ENCODE assay signal across 27 cellular contexts in the genomic region with DNA sequence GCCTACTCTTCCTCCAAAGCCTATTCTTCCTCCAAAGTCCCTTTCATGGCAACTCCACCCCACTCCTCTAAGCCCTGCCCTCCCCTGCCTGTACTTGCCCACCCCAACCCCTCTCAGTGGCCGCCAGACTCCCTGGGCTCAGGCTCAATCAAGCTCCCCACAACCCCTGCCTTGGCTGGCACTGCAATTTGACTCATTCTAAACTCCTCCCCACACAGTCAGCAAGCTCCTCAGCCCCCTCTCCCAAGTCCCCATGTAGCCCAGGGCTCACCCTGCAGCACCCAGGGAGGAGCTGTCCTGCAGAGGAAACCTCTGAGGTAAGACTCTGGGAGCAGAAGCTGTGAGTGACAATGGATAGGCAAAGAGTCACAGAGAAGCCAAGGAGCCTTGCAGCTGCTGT. TPM values are rescaled to one million over a fixed set of nuclear protein-coding genes. Genes with fewer than 3 reads are reported as not detected.
DNase-seq lines count a peak whose midpoint lies in the region; ATAC-seq, FAIRE-seq and TF ChIP-seq lines count a peak whose summit lies in the region.
"Had no signal": no experiment of that assay in that cellular context is flagged by ENCODE, and none has a peak within 500 bp of the region (broad histone marks: within the 10 kb centered on the region; RNA-seq: fewer than 3 reads in every experiment).

No MANE protein-coding gene starts in this region.

- peaks cover 4% of the 10 kb centered on the region for H3K9me1 ChIP-seq in keratinocyte (ENCODE audit: control insufficient read depth, extremely low read depth, insufficient read depth, low read length)

- no peaks in the 10 kb centered on the region for H3K4me1 ChIP-seq in HEK293 (ENCODE audit: control insufficient read depth, insufficient read depth, low read length)
- H3K4me1 ChIP-seq in keratinocyte (ENCODE audit: control insufficient read depth, extremely low read depth, insufficient read depth, low read length) = peaks cover 59% of the 10 kb centered on the region
- H3K4me1 ChIP-seq: BLaER1 had no signal

- dilution Hi-C loops in keratinocyte (cut with MboI; ENCODE audit: extremely low pct_ligation_motif_present, low sequenced_read_pairs) = no loop called here

- CTCF ChIA-PET in HEK293 (lab: Yijun Ruan, JAX) = interaction anchor here (1.0 to 1.2 kb wide), 2 partner anchors 13 to 25 kb away, joined by 3 to 7 read pairs; no protein-coding TSS in a partner anchor

- POLR2A ChIA-PET in HEK293 (lab: Yijun Ruan, JAX) = interaction anchor here (0.9 kb wide), 1 partner anchor 59 kb away, joined by 3 read pairs; a partner anchor contains a TSS

- H3K27ac Mint-ChIP-seq in T-helper 17 cell = peak overlapping the region; percentile 74
- H3K27ac Mint-ChIP-seq in HFFc6 = no peak overlapping the region
- no peak overlapping the region for H3K27ac Mint-ChIP-seq in activated T-cell treated with anti-CD3 and anti-CD28 coated beads, Interleukin-2, amount 50 U/mL, for 72 hours
- H3K27ac Mint-ChIP-seq: CD4-positive, alpha-beta T cell had no signal

- H3K4me3 Mint-ChIP-seq in T-helper 17 cell (no peak overlapping the region), HFFc6 (no peak overlapping the region)
- no peak overlapping the region for H3K4me3 Mint-ChIP-seq in activated T-cell treated with anti-CD3 and anti-CD28 coated beads, Interleukin-2, amount 50 U/mL, for 72 hours
- H3K4me3 Mint-ChIP-seq: CD4-positive, alpha-beta T cell had no signal

- H3K79me2 ChIP-seq in keratinocyte (ENCODE audit: control insufficient read depth, insufficient read depth, low read length) = no peaks in the 10 kb centered on the region

- H3K9me3 ChIP-seq in HEK293 (ENCODE audit: control insufficient read depth, insufficient read depth, low read depth, low read length) = no peaks in the 10 kb centered on the region
- H3K9me3 ChIP-seq in T-helper 17 cell (ENCODE audit: control insufficient read depth, low read length, poor library complexity, severe bottlenecking) = no peaks in the 10 kb centered on the region
- no peaks in the 10 kb centered on the region for H3K9me3 ChIP-seq in keratinocyte (ENCODE audit: control insufficient read depth, low read depth, low read length)
- H3K9me3 ChIP-seq: BLaER1, SK-N-SH had no signal

- FAIRE-seq in keratinocyte (lab: Jason Lieb, UNC) = peak; percentile 63
- FAIRE-seq: A204.1, D721Med, GM12878, HepG2, RCC 7860 had no signal

- no peaks in the 10 kb centered on the region for H4K20me1 ChIP-seq in keratinocyte (ENCODE audit: control insufficient read depth, extremely low read depth, insufficient read depth, low read length)
- H4K20me1 ChIP-seq: BLaER1 had no signal

- DNase-seq in Daoy (ENCODE audit: low read depth) (peak; percentile 25), T-helper 17 cell (no peak), keratinocyte (ENCODE audit: low read depth, low spot score) (no peak), HFFc6 (no peak), epidermal melanocyte (ENCODE audit: insufficient read length, low spot score) (no peak)
- DNase-seq in activated T-cell treated with anti-CD3 and anti-CD28 coated beads, Interleukin-2, amount 50 U/mL, for 72 hours = no peak
- DNase-seq: CD4-positive, alpha-beta T cell; GDM1; Karpas-422; NCI-H1105 treated with DMSO at 0.1 percent for 48 hours; NCI-H1694; NCI-H2081; NCI-H2171; NCI-H226; NCI-H510A treated with DMSO at 0.1 percent for 48 hours; NCI-H774; SK-N-SH; SW 1271 had no signal

- TF ChIP-seq CTCF in HEK293 (tag by site-specific recombination; IDR thresholded peaks at IDR 0.05) = no peak
- no peak for TF ChIP-seq CTCF in keratinocyte (optimal IDR thresholded peaks at IDR 0.05 in 1 of 3, IDR thresholded peaks at IDR 0.05 in 1 of 3, conservative IDR thresholded peaks at IDR 0.05 in 1 of 3; ENCODE audit: extremely low read depth in 1 of 3, insufficient read depth in 2 of 3, low read length in 3 of 3)
- no peak for TF ChIP-seq CTCF in HFFc6 (IDR thresholded peaks at IDR 0.05)

- H3K36me3 Mint-ChIP-seq in T-helper 17 cell (ENCODE audit: low read depth) (no peaks in the 10 kb centered on the region), HFFc6 (ENCODE audit: low read depth) (no peaks in the 10 kb centered on the region; the same call in 1 of the 2 replicates)
- no peaks in the 10 kb centered on the region for H3K36me3 Mint-ChIP-seq in activated T-cell treated with anti-CD3 and anti-CD28 coated beads, Interleukin-2, amount 50 U/mL, for 72 hours (ENCODE audit: insufficient read depth in 2 of 2)

- no peak for ATAC-seq in T-helper 17 cell
- ATAC-seq in activated T-cell treated with anti-CD3 and anti-CD28 coated beads, Interleukin-2, amount 50 U/mL, for 72 hours (replicated peaks in 1 of 2) = no peak
- ATAC-seq: GM12878, HCT116, HepG2 had no signal

- H3K4me1 Mint-ChIP-seq in T-helper 17 cell (peaks cover 13% of the 10 kb centered on the region), HFFc6 (ENCODE audit: low read depth) (peaks cover 47% of the 10 kb centered on the region)
- peaks cover 7% of the 10 kb centered on the region for H3K4me1 Mint-ChIP-seq in activated T-cell treated with anti-CD3 and anti-CD28 coated beads, Interleukin-2, amount 50 U/mL, for 72 hours (ENCODE audit: low read depth)

- H3K36me3 ChIP-seq in HEK293 (ENCODE audit: control insufficient read depth in 2 of 2, insufficient read depth in 1 of 2, low read length in 2 of 2) = no peaks in the 10 kb centered on the region
- H3K36me3 ChIP-seq in keratinocyte (ENCODE audit: control insufficient read depth in 2 of 2, extremely low read depth in 1 of 2, insufficient read depth in 2 of 2, low read length in 2 of 2) = no peaks in the 10 kb centered on the region
- H3K36me3 ChIP-seq: BLaER1 had no signal

- H3K27me3 Mint-ChIP-seq in T-helper 17 cell (peaks cover 23% of the 10 kb centered on the region), HFFc6 (ENCODE audit: insufficient read depth) (peaks cover 1% of the 10 kb centered on the region)
- H3K27me3 Mint-ChIP-seq in activated T-cell treated with anti-CD3 and anti-CD28 coated beads, Interleukin-2, amount 50 U/mL, for 72 hours (ENCODE audit: low read depth) = no peaks in the 10 kb centered on the region
- H3K27me3 Mint-ChIP-seq: CD4-positive, alpha-beta T cell had no signal

- no peak overlapping the region for H3K27ac ChIP-seq in HEK293 (ENCODE audit: extremely low read depth, low read depth, low read length)
- no peak overlapping the region for H3K27ac ChIP-seq in keratinocyte (ENCODE audit: control insufficient read depth, insufficient read depth, low read length)
- H3K27ac ChIP-seq: BLaER1 had no signal

- H3K4me2 ChIP-seq in keratinocyte (ENCODE audit: control insufficient read depth, extremely low read depth, insufficient read depth, low read depth, low read length) = peak overlapping the region; percentile 11
- H3K4me2 ChIP-seq: BLaER1, SK-N-SH had no signal

- H3K4me3 ChIP-seq in HEK293 (ENCODE audit: low read depth, low read length) (no peak overlapping the region), keratinocyte (ENCODE audit: control insufficient read depth in 2 of 3, extremely low read depth in 1 of 3, insufficient read depth in 2 of 3, low read depth in 1 of 3, low read length in 3 of 3) (no peak overlapping the region)
- H3K4me3 ChIP-seq: BLaER1, GM12878 had no signal

- H3K27me3 ChIP-seq in keratinocyte (ENCODE audit: control insufficient read depth, extremely low read depth, insufficient read depth, low read length) = no peaks in the 10 kb centered on the region
- H3K27me3 ChIP-seq: BLaER1 had no signal

- no peaks in the 10 kb centered on the region for H3K9me3 Mint-ChIP-seq in HFFc6
- no peaks in the 10 kb centered on the region for H3K9me3 Mint-ChIP-seq in activated T-cell treated with anti-CD3 and anti-CD28 coated beads, Interleukin-2, amount 50 U/mL, for 72 hours
- H3K9me3 Mint-ChIP-seq: CD4-positive, alpha-beta T cell had no signal

- no peak overlapping the region for H2AFZ ChIP-seq in keratinocyte (ENCODE audit: control insufficient read depth, low read length)

- no peak overlapping the region for H3K9ac ChIP-seq in keratinocyte (ENCODE audit: control insufficient read depth, extremely low read depth, insufficient read depth, low read length)
- H3K9ac ChIP-seq: BLaER1, SK-N-SH had no signal

RNA-seq across cellular contexts. Expression of a gene that starts 3.6 kb away (rescaled TPM):
- total RNA-seq in Daoy (2014; rRNA removed; shearing (Covaris generic)) = not detected in 2 replicates
- total RNA-seq in T-helper 17 cell = not detected
- polyA plus RNA-seq in keratinocyte = 0.48 to 1.5 TPM (median 0.56 TPM) in 3 replicates
- 0.19 TPM for polyA plus RNA-seq in keratinocyte (2011; ENCODE audit: low read depth)
- polyA plus RNA-seq in keratinocyte (2011; cell fraction: cytosol; rRNA removed) = 0.72 and 1.5 TPM in 2 replicates
- polyA plus RNA-seq in keratinocyte (2011; cell fraction: nucleus; rRNA removed) = 0.14 and 0.53 TPM in 2 replicates
- 0.44 and 0.52 TPM in 2 replicates for polyA plus RNA-seq in keratinocyte (2012; ENCODE audit: low replicate concordance)
- 0.99 to 2.5 TPM (median 1.0 TPM) in 3 replicates for polyA minus RNA-seq in keratinocyte
- not detected for polyA minus RNA-seq in keratinocyte (2011; cell fraction: cytosol; rRNA and poly(A)+ RNA removed)
- polyA minus RNA-seq in keratinocyte (2011; cell fraction: nucleus; rRNA and poly(A)+ RNA removed) = not detected in 2 replicates
- total RNA-seq in HFFc6 (2021; fragmentation: NEBNext Ultra II Directional; extraction: Animal tissue kit (Norgen Biotek cat#: 25700)) = not detected
- not detected for total RNA-seq in activated T-cell treated with anti-CD3 and anti-CD28 coated beads, Interleukin-2, amount 50 U/mL, for 72 hours
- total RNA-seq: CD4-positive, alpha-beta T cell; GM12878; HepG2 had no signal
- polyA plus RNA-seq: AG04450, GM12878, HepG2, SK-N-SH had no signal

RNA-seq across cellular contexts. Expression of a gene that starts 33.9 kb away (rescaled TPM):
- total RNA-seq in Daoy (2014; rRNA removed; shearing (Covaris generic)) = 0.46 and 1.7 TPM in 2 replicates
- 1 to 10 TPM; 4.6 to 6.3 TPM for total RNA-seq in T-helper 17 cell
- polyA plus RNA-seq in keratinocyte = 0.82 to 3.0 TPM (median 2.3 TPM) in 3 replicates
- polyA plus RNA-seq in keratinocyte (2011; ENCODE audit: low read depth) = 2.4 TPM
- polyA plus RNA-seq in keratinocyte (2011; cell fraction: cytosol; rRNA removed) = 1.1 and 2.6 TPM in 2 replicates
- polyA plus RNA-seq in keratinocyte (2011; cell fraction: nucleus; rRNA removed) = 0.83 and 0.87 TPM in 2 replicates
- polyA plus RNA-seq in keratinocyte (2012; ENCODE audit: low replicate concordance) = 3.2 and 4.1 TPM in 2 replicates
- polyA minus RNA-seq in keratinocyte = 0.42 TPM in 1 of 3 replicates, not detected in the others
- not detected for polyA minus RNA-seq in keratinocyte (2011; cell fraction: cytosol; rRNA and poly(A)+ RNA removed)
- polyA minus RNA-seq in keratinocyte (2011; cell fraction: nucleus; rRNA and poly(A)+ RNA removed) = 0.39 TPM in 1 of 2 replicates, not detected in the other
- total RNA-seq in HFFc6 (2021; fragmentation: NEBNext Ultra II Directional; extraction: Animal tissue kit (Norgen Biotek cat#: 25700)) = 1 to 10 TPM in 4 of 6 experiments, under 1 TPM in 2; 0.94 to 2.5 (median 1.2) TPM
- 1 to 10 TPM; 2.0 to 2.8 TPM for total RNA-seq in activated T-cell treated with anti-CD3 and anti-CD28 coated beads, Interleukin-2, amount 50 U/mL, for 72 hours
- total RNA-seq: HepG2 had no signal
- polyA plus RNA-seq: HepG2 had no signal

RNA-seq across cellular contexts. Expression of a gene that starts 39.4 kb away (rescaled TPM):
- 0.18 and 0.63 TPM in 2 replicates for total RNA-seq in Daoy (2014; rRNA removed; shearing (Covaris generic))
- total RNA-seq in T-helper 17 cell = under 1 TPM in 1 of 2 donors, not detected in 1; 0.44 TPM
- not detected in 3 replicates for polyA plus RNA-seq in keratinocyte
- not detected for polyA plus RNA-seq in keratinocyte (2011; ENCODE audit: low read depth)
- not detected in 2 replicates for polyA plus RNA-seq in keratinocyte (2011; cell fraction: cytosol; rRNA removed)
- polyA plus RNA-seq in keratinocyte (2011; cell fraction: nucleus; rRNA removed) = not detected in 2 replicates
- polyA plus RNA-seq in keratinocyte (2012; ENCODE audit: low replicate concordance) = not detected in 2 replicates
- polyA minus RNA-seq in keratinocyte = not detected in 3 replicates
- polyA minus RNA-seq in keratinocyte (2011; cell fraction: cytosol; rRNA and poly(A)+ RNA removed) = not detected
- not detected in 2 replicates for polyA minus RNA-seq in keratinocyte (2011; cell fraction: nucleus; rRNA and poly(A)+ RNA removed)
- total RNA-seq in HFFc6 (2021; fragmentation: NEBNext Ultra II Directional; extraction: Animal tissue kit (Norgen Biotek cat#: 25700)) = under 1 TPM; 0.09 to 0.99 (median 0.40) TPM
- under 1 TPM; 0.31 to 0.53 TPM for total RNA-seq in activated T-cell treated with anti-CD3 and anti-CD28 coated beads, Interleukin-2, amount 50 U/mL, for 72 hours
- total RNA-seq: HepG2 had no signal
- polyA plus RNA-seq: AG04450, HepG2, SK-N-SH had no signal

RNA-seq across cellular contexts. Expression of a gene that starts 59.2 kb away (rescaled TPM):
- 570 and 651 TPM in 2 replicates for total RNA-seq in Daoy (2014; rRNA removed; shearing (Covaris generic))
- 100 to 1,000 TPM; 515 to 717 TPM for total RNA-seq in T-helper 17 cell
- 678 to 787 TPM (median 709 TPM) in 3 replicates for polyA plus RNA-seq in keratinocyte
- 1,035 TPM for polyA plus RNA-seq in keratinocyte (2011; ENCODE audit: low read depth)
- polyA plus RNA-seq in keratinocyte (2011; cell fraction: cytosol; rRNA removed) = 759 and 902 TPM in 2 replicates
- polyA plus RNA-seq in keratinocyte (2011; cell fraction: nucleus; rRNA removed) = 491 and 579 TPM in 2 replicates
- polyA plus RNA-seq in keratinocyte (2012; ENCODE audit: low replicate concordance) = 585 and 747 TPM in 2 replicates
- 343 to 569 TPM (median 417 TPM) in 3 replicates for polyA minus RNA-seq in keratinocyte
- 337 TPM for polyA minus RNA-seq in keratinocyte (2011; cell fraction: cytosol; rRNA and poly(A)+ RNA removed)
- 126 and 127 TPM in 2 replicates for polyA minus RNA-seq in keratinocyte (2011; cell fraction: nucleus; rRNA and poly(A)+ RNA removed)
- 100 to 1,000 TPM; 560 to 914 (median 815) TPM for total RNA-seq in HFFc6 (2021; fragmentation: NEBNext Ultra II Directional; extraction: Animal tissue kit (Norgen Biotek cat#: 25700))
- 100 to 1,000 TPM; 378 to 431 TPM for total RNA-seq in activated T-cell treated with anti-CD3 and anti-CD28 coated beads, Interleukin-2, amount 50 U/mL, for 72 hours
